Comparison of ENCODE assay signal across 8 cellular contexts in the genomic region with DNA sequence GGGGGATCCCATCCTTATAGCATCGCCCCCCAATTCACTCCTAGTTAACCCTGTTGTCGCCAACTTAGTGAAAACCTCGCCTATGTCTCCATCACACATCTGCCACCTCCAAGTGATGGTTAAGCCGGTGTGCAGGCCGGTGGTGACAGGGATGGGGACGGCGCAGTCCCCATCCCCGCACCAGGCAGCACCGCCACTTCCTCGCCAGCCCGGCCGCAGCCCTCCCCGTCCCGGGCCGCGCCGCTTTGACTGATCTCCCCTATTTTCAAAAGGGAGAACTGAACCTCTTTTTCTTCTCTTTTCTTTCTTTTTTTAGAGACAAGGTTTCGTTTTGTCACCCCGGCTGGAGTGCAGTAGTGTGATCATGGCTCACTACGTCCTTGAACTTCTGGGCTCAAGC. TPM values are rescaled to one million over a fixed set of nuclear protein-coding genes. Genes with fewer than 3 reads are reported as not detected.
"Had no signal": no experiment of that assay in that cellular context is flagged by ENCODE, and none has a peak within 500 bp of the region (broad histone marks: within the 10 kb centered on the region; RNA-seq: fewer than 3 reads in every experiment).

No MANE protein-coding gene starts in this region.

- DNase-seq: GOT3, H7, IMR-90, KBM-7 had no signal

- H3K9me3 ChIP-seq: HAP-1 had no signal

- H3K4me3 ChIP-seq: HAP-1 had no signal

- FAIRE-seq: HTR-8/SVneo had no signal

- ATAC-seq: HCT116 had no signal

- H3K36me3 ChIP-seq: HAP-1 had no signal

RNA-seq across cellular contexts. Expression of gene MOBP, which starts 11.3 kb away (rescaled TPM):
- total RNA-seq: HT-29, IMR-90 had no signal
- polyA plus RNA-seq: IMR-90 had no signal
